Comparison of ENCODE assay signal across 13 cellular contexts in genomic region chr21:25750085-25750484, GRCh38. TPM values are rescaled to one million over a fixed set of nuclear protein-coding genes. Genes with fewer than 3 reads are reported as not detected.
DNase-seq lines count a peak whose midpoint lies in the region; ATAC-seq lines count a peak whose summit lies in the region.
"Had no signal": no experiment of that assay in that cellular context is flagged by ENCODE, and none has a peak within 500 bp of the region (broad histone marks: within the 10 kb centered on the region; RNA-seq: fewer than 3 reads in every experiment).

No MANE protein-coding gene starts in this region.

- peaks cover 10 to 70% (median 23%) of the 10 kb centered on the region in 3 donors for H3K36me3 Mint-ChIP-seq in CD8-positive, alpha-beta memory T cell
- peaks cover 5 to 42% (median 21%) of the 10 kb centered on the region in 5 donors for H3K36me3 Mint-ChIP-seq in naive thymus-derived CD4-positive, alpha-beta T cell

- H3K27ac Mint-ChIP-seq in CD8-positive, alpha-beta memory T cell, result peak overlapping the region in 5 of 8 donors; percentile 5 to 73 (median 52)
- peak overlapping the region; percentile 37 to 94 (median 84) for H3K27ac Mint-ChIP-seq in naive thymus-derived CD4-positive, alpha-beta T cell

- CTCF ChIA-PET in CD8-positive, alpha-beta memory T cell (lab: Charles Lee), result interaction anchor here (0.8 to 1.5 kb wide), 2 partner anchors 52 to 141 kb away, joined by 3 read pairs; no protein-coding TSS in a partner anchor
- CTCF ChIA-PET in naive thymus-derived CD4-positive, alpha-beta T cell (lab: Charles Lee), result no interaction called here

- H3K27me3 ChIP-seq in CD8-positive, alpha-beta memory T cell (ENCODE audit: insufficient read depth, low read length, poor library complexity, severe bottlenecking), result no peaks in the 10 kb centered on the region
- no peaks in the 10 kb centered on the region for H3K27me3 ChIP-seq in naive thymus-derived CD4-positive, alpha-beta T cell (ENCODE audit: control insufficient read depth in 2 of 2, insufficient read depth in 2 of 2, low read length in 2 of 2)

- no peak overlapping the region for H3K27ac ChIP-seq in CD8-positive, alpha-beta memory T cell (ENCODE audit: low read depth, low read length)
- H3K27ac ChIP-seq in naive thymus-derived CD4-positive, alpha-beta T cell (ENCODE audit: low read depth, low read length), result no peak overlapping the region
- H3K27ac ChIP-seq: epithelial cell of prostate had no signal

- H3K27me3 Mint-ChIP-seq in CD8-positive, alpha-beta memory T cell, result no peaks in the 10 kb centered on the region
- H3K27me3 Mint-ChIP-seq in naive thymus-derived CD4-positive, alpha-beta T cell, result no peaks in the 10 kb centered on the region

- no peaks in the 10 kb centered on the region for H3K9me3 ChIP-seq in CD8-positive, alpha-beta memory T cell (ENCODE audit: low read length)
- no peaks in the 10 kb centered on the region for H3K9me3 ChIP-seq in naive thymus-derived CD4-positive, alpha-beta T cell (ENCODE audit: control insufficient read depth in 2 of 3, low read length in 3 of 3)

- H3K36me3 ChIP-seq in CD8-positive, alpha-beta memory T cell (ENCODE audit: insufficient read depth, low read length), result peaks cover 18% of the 10 kb centered on the region
- peaks cover under 1 to 43% (median 32%) of the 10 kb centered on the region in 3 experiments for H3K36me3 ChIP-seq in naive thymus-derived CD4-positive, alpha-beta T cell (ENCODE audit: control insufficient read depth in 2 of 3, insufficient read depth in 3 of 3, low read length in 3 of 3)

- POLR2A ChIA-PET in CD8-positive, alpha-beta memory T cell (lab: Charles Lee), result no interaction called here
- POLR2A ChIA-PET in naive thymus-derived CD4-positive, alpha-beta T cell (lab: Charles Lee), result no interaction called here

- H3K4me1 ChIP-seq in CD8-positive, alpha-beta memory T cell (ENCODE audit: insufficient read depth, low read length), result no peaks in the 10 kb centered on the region
- no peaks in the 10 kb centered on the region for H3K4me1 ChIP-seq in naive thymus-derived CD4-positive, alpha-beta T cell (ENCODE audit: control insufficient read depth in 2 of 2, insufficient read depth in 2 of 2, low read length in 2 of 2)

- no peaks in the 10 kb centered on the region for H3K9me3 Mint-ChIP-seq in CD8-positive, alpha-beta memory T cell
- no peaks in the 10 kb centered on the region for H3K9me3 Mint-ChIP-seq in naive thymus-derived CD4-positive, alpha-beta T cell

- peak; percentile 64 for ATAC-seq in GM18868 (IDR thresholded peaks at IDR 0.05; ENCODE audit: unreplicated experiment)
- ATAC-seq in naive thymus-derived CD4-positive, alpha-beta T cell, result peak; percentile 18
- ATAC-seq in HG03039 (IDR thresholded peaks at IDR 0.05; ENCODE audit: unreplicated experiment), result no peak

- H3K4me3 Mint-ChIP-seq in CD8-positive, alpha-beta memory T cell, result no peak overlapping the region
- peak overlapping the region in 7 of 10 donors; percentile 34 to 71 (median 42) for H3K4me3 Mint-ChIP-seq in naive thymus-derived CD4-positive, alpha-beta T cell

- peak in 1 of 5 donors; percentile 5 for DNase-seq in CD8-positive, alpha-beta memory T cell
- DNase-seq in UCSD-AML1 (lab: John Stamatoyannopoulos, UW; ENCODE audit: unreplicated experiment), result peak; percentile 14
- DNase-seq in naive thymus-derived CD4-positive, alpha-beta T cell, result peak in 2 of 9 donors; percentile 8 to 11
- DNase-seq in NCI-H748 treated with DMSO at 0.1 percent for 48 hours (lab: John Stamatoyannopoulos, UW), result no peak
- DNase-seq in NAMALWA (ENCODE audit: low spot score), result no peak
- DNase-seq: activated CD4-positive, CD25-positive, alpha-beta regulatory T cell; cortex of kidney; NCI-H2029; NCI-H526 had no signal

- intact Hi-C loops in naive thymus-derived CD4-positive, alpha-beta T cell (cut with micrococcal nuclease), result loop anchor here in 1 of 2 donors (2.0 kb wide), 1 partner anchor 13 kb away; no protein-coding TSS in a partner anchor

- H3K4me3 ChIP-seq in CD8-positive, alpha-beta memory T cell (ENCODE audit: low read length), result no peak overlapping the region
- no peak overlapping the region for H3K4me3 ChIP-seq in naive thymus-derived CD4-positive, alpha-beta T cell (ENCODE audit: low read length)
- H3K4me3 ChIP-seq: lung had no signal

- peaks cover 14 to 16% (median 15%) of the 10 kb centered on the region in 3 donors for H3K4me1 Mint-ChIP-seq in CD8-positive, alpha-beta memory T cell
- peaks cover 7 to 29% (median 13%) of the 10 kb centered on the region in 7 donors for H3K4me1 Mint-ChIP-seq in naive thymus-derived CD4-positive, alpha-beta T cell

RNA-seq across cellular contexts. Expression of gene GABPA, which starts 15.3 kb away (rescaled TPM):
- 10 to 100 TPM; 25.0 to 26.8 TPM for total RNA-seq in CD8-positive, alpha-beta memory T cell
- 17.9 TPM for polyA plus RNA-seq in CD8-positive, alpha-beta memory T cell
- 10 to 100 TPM; 23.1 to 31.9 (median 29.4) TPM for total RNA-seq in naive thymus-derived CD4-positive, alpha-beta T cell
- 10 to 100 TPM; 21.7 to 22.0 TPM for polyA plus RNA-seq in naive thymus-derived CD4-positive, alpha-beta T cell

RNA-seq across cellular contexts. Expression of gene ATP5PF, which starts 15.4 kb away (rescaled TPM):
- 100 to 1,000 TPM; 182 to 197 TPM for total RNA-seq in CD8-positive, alpha-beta memory T cell
- 366 TPM for polyA plus RNA-seq in CD8-positive, alpha-beta memory T cell
- 100 to 1,000 TPM in 1 of 5 experiments, 10 to 100 TPM in 4; 39.5 to 124 (median 58.6) TPM for total RNA-seq in naive thymus-derived CD4-positive, alpha-beta T cell
- 100 to 1,000 TPM; 292 to 380 TPM for polyA plus RNA-seq in naive thymus-derived CD4-positive, alpha-beta T cell

Comparison
In these comparisons a context has a peak if more than half of its experiments do, and no peak if none do; other contexts are left out.
1. H3K4me3 Mint-ChIP-seq: peak in naive thymus-derived CD4-positive, alpha-beta T cell (7 of 10); none in CD8-positive, alpha-beta memory T cell (0 of 7).